9 cellular contexts compared by ENCODE assay signal in the genomic region with DNA sequence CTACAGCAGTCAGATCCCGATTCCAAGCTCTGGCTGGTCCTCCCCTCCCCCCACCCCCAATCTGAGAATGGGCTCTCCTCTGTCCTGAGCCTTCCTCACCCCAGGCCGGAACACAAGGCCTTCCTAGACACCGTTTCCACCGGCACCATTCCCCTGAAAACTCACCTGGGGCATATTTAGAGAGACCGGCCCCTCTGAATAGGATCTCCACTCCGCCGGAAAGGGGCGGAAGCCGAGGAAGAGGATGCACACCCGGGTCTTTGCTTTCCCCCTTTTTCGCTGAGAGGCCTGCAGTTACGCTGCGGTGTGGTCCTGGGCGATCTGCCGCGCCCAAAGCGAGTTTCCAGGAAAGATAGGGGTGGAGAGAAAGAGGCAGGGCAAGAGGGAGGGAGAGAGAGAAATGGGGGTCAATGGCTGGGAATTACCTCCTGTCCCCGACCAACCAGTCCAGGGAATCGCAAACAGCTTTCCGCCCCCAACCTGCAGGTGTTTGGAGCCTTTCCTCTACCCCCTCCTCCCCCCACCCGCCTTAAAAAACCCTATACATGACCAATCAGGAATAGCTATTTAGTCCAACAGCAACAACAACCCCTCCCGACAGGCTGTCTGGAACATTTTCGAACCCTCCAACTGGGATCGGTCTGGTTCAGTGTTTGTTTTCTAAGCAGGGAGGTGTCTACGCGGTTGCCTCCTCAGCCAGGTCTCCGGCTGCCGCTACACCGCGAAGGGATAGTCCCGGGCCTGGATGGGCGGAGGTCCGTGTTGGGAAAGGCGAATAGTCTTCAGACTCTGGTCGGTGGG. TPM values are rescaled to one million over a fixed set of nuclear protein-coding genes. Genes with fewer than 3 reads are reported as not detected.
DNase-seq lines count a peak whose midpoint lies in the region; ATAC-seq and TF ChIP-seq lines count a peak whose summit lies in the region.
"Had no signal": no experiment of that assay in that cellular context is flagged by ENCODE, and none has a peak within 500 bp of the region (broad histone marks: within the 10 kb centered on the region; RNA-seq: fewer than 3 reads in every experiment).

No MANE protein-coding gene starts in this region.

- H3K4me1 ChIP-seq in left ventricle myocardium inferior (peaks cover 77% of the 10 kb centered on the region), uterus (peaks cover 0 to 30% of the 10 kb centered on the region in 2 donors), body of pancreas (peaks cover 35% of the 10 kb centered on the region)

- H3K27ac Mint-ChIP-seq in endothelial cell (ENCODE audit: unreplicated experiment) (peak overlapping the region; percentile 100), natural killer cell (no peak overlapping the region)

- no peak for ATAC-seq in left ventricle myocardium superior
- ATAC-seq in natural killer cell = no peak
- ATAC-seq in body of pancreas = no peak

- no peak for TF ChIP-seq POLR2A in uterus (IDR thresholded peaks at IDR 0.05)
- TF ChIP-seq POLR2A in body of pancreas (IDR thresholded peaks at IDR 0.05) = no peak

- H3K4me3 Mint-ChIP-seq in endothelial cell (ENCODE audit: unreplicated experiment) (peak overlapping the region; percentile 100), natural killer cell (peak overlapping the region; percentile 19)

- DNase-seq in left ventricle myocardium inferior (no peak), left ventricle myocardium superior (no peak), endothelial cell (ENCODE audit: low spot score) (peak; percentile 40), natural killer cell (no peak), uterus (peak in 1 of 2 donors; percentile 25), hippocampal formation (lab: John Stamatoyannopoulos, UW) (no peak), body of pancreas (no peak)
- DNase-seq in stimulated activated CD4-positive, alpha-beta T cell treated with anti-CD3 and anti-CD28 coated beads, Interleukin-2, amount 100 ng/mL, for 48 hours = no peak

- no peaks in the 10 kb centered on the region for H3K9me3 ChIP-seq in left ventricle myocardium inferior (replicated peaks)
- no peaks in the 10 kb centered on the region for H3K9me3 ChIP-seq in uterus
- H3K9me3 ChIP-seq in body of pancreas = no peaks in the 10 kb centered on the region

- H3K27me3 Mint-ChIP-seq in endothelial cell (ENCODE audit: unreplicated experiment) (peaks cover 56% of the 10 kb centered on the region), natural killer cell (ENCODE audit: low read depth in 2 of 2) (peaks cover 75 to 80% of the 10 kb centered on the region in 2 donors)

- H3K9me3 Mint-ChIP-seq in endothelial cell (ENCODE audit: unreplicated experiment) (no peaks in the 10 kb centered on the region), natural killer cell (no peaks in the 10 kb centered on the region)

- 19 to 20% methylated on average over 33 to 35 of the region's 35 CpGs for WGBS in body of pancreas, 2 donors

- peaks cover 59% of the 10 kb centered on the region for H3K4me1 Mint-ChIP-seq in endothelial cell (ENCODE audit: unreplicated experiment)
- H3K4me1 Mint-ChIP-seq in natural killer cell = peaks cover 22 to 41% of the 10 kb centered on the region in 2 donors

- peaks cover 100% of the 10 kb centered on the region for H3K27me3 ChIP-seq in left ventricle myocardium inferior (ENCODE audit: low read depth)
- H3K27me3 ChIP-seq in uterus = peaks cover 15 to 76% of the 10 kb centered on the region in 2 donors
- H3K27me3 ChIP-seq in body of pancreas = peaks cover 9 to 54% of the 10 kb centered on the region in 2 donors

- intact Hi-C loops in left ventricle myocardium inferior (cut with micrococcal nuclease) (no loop called here), left ventricle myocardium superior (cut with micrococcal nuclease) (no loop called here), natural killer cell (cut with micrococcal nuclease) (no loop called here), uterus (cut with DNase I; ENCODE audit: low total_unique reads) (no loop called here), body of pancreas (cut with DNase I) (no loop called here)

- H3K27ac ChIP-seq in left ventricle myocardium inferior (replicated peaks) = peak overlapping the region; percentile 91
- H3K27ac ChIP-seq in uterus = peak overlapping the region; percentile 69 to 71
- H3K27ac ChIP-seq in body of pancreas = no peak overlapping the region

- TF ChIP-seq CTCF in left ventricle myocardium inferior (IDR thresholded peaks at IDR 0.05; ENCODE audit: borderline replicate concordance) (no peak), endothelial cell (IDR thresholded peaks at IDR 0.05; ENCODE audit: unreplicated experiment) (no peak), natural killer cell (IDR thresholded peaks at IDR 0.05) (no peak), uterus (IDR thresholded peaks at IDR 0.05) (no peak), body of pancreas (IDR thresholded peaks at IDR 0.05) (no peak)

- H3K36me3 Mint-ChIP-seq in endothelial cell (ENCODE audit: low read depth, unreplicated experiment) = peaks cover 49% of the 10 kb centered on the region
- no peaks in the 10 kb centered on the region for H3K36me3 Mint-ChIP-seq in natural killer cell

- H3K36me3 ChIP-seq in left ventricle myocardium inferior (no peaks in the 10 kb centered on the region), uterus (no peaks in the 10 kb centered on the region), body of pancreas (replicated peaks in 1 of 2; ENCODE audit: insufficient read depth in 1 of 2, low read depth in 2 of 2) (no peaks in the 10 kb centered on the region)

- H3K4me3 ChIP-seq in left ventricle myocardium inferior (peak overlapping the region; percentile 68), uterus (no peak overlapping the region), body of pancreas (no peak overlapping the region)

RNA-seq across cellular contexts. Expression of a gene that starts 2.8 kb away (rescaled TPM):
- total RNA-seq in left ventricle myocardium inferior = 4.3 TPM
- 3.7 TPM for total RNA-seq in left ventricle myocardium superior
- 199 TPM for total RNA-seq in endothelial cell (ENCODE audit: unreplicated experiment)
- total RNA-seq in natural killer cell = 1 to 10 TPM in 2 of 3 donors, under 1 TPM in 1; 0.91 to 6.7 (median 3.5) TPM
- total RNA-seq in uterus = 10 to 100 TPM in 3 of 4 donors, 1 to 10 TPM in 1; 4.8 to 20.7 (median 13.0) TPM
- total RNA-seq in body of pancreas = 1 to 10 TPM; 2.3 to 2.6 TPM
- total RNA-seq: myocyte had no signal

RNA-seq across cellular contexts. Expression of a gene that starts 39.4 kb away (rescaled TPM):
- not detected for total RNA-seq in left ventricle myocardium inferior
- not detected for total RNA-seq in left ventricle myocardium superior
- total RNA-seq in endothelial cell (ENCODE audit: unreplicated experiment) = not detected
- total RNA-seq in natural killer cell = under 1 TPM in 1 of 3 donors, not detected in 2; 0.54 TPM
- total RNA-seq in uterus = under 1 TPM in 1 of 4 donors, not detected in 3; 0.48 TPM
- 10 to 100 TPM; 54.2 to 56.4 TPM for total RNA-seq in body of pancreas
- total RNA-seq: myocyte had no signal

Comparison
In these comparisons a context has a peak if more than half of its experiments do, and no peak if none do; other contexts are left out.
1. H3K27ac ChIP-seq: peak in left ventricle myocardium inferior (single experiment) and uterus (2 of 2); none in body of pancreas (0 of 4).
2. RNA of a gene that starts 39.4 kb away (total RNA-seq): 54.2 to 56.4 TPM in body of pancreas; not detected in left ventricle myocardium superior (single experiment), not detected in left ventricle myocardium inferior (single experiment), 0.54 TPM in natural killer cell, not detected in endothelial cell (single experiment) and 0.48 TPM in uterus; every median in the first group is over 10 times any median in the second.